ENCODE assay signal across 9 cellular contexts in genomic region chr9:27247756-27248155, GRCh38. TPM values are rescaled to one million over a fixed set of nuclear protein-coding genes. Genes with fewer than 3 reads are reported as not detected.
A peak's percentile ranks its signal among the peaks of the same experiment; 100 is the strongest.
DNase-seq lines count a peak whose midpoint lies in the region; ATAC-seq and TF ChIP-seq lines count a peak whose summit lies in the region.
"Had no signal": no experiment of that assay in that cellular context is flagged by ENCODE, and none has a peak within 500 bp of the region (broad histone marks: within the 10 kb centered on the region; RNA-seq: fewer than 3 reads in every experiment).

No MANE protein-coding gene starts in this region.

- no peak overlapping the region for H3K27ac ChIP-seq in OCI-LY1 (ENCODE audit: low read depth, low read length, poor library complexity, severe bottlenecking)
- no peak overlapping the region for H3K27ac ChIP-seq in dorsolateral prefrontal cortex
- no peak overlapping the region for H3K27ac ChIP-seq in mesendoderm (ENCODE audit: low read depth, low read length)
- H3K27ac ChIP-seq in CD8-positive, alpha-beta memory T cell (ENCODE audit: low read depth, low read length) = no peak overlapping the region
- H3K27ac ChIP-seq: skin epidermis had no signal

- no peaks in the 10 kb centered on the region for H3K4me1 Mint-ChIP-seq in CD8-positive, alpha-beta memory T cell

- H3K79me1 ChIP-seq in mesendoderm (ENCODE audit: low read length) = no peaks in the 10 kb centered on the region

- H3K36me3 Mint-ChIP-seq in CD8-positive, alpha-beta memory T cell = no peaks in the 10 kb centered on the region

- no peak overlapping the region for H4K5ac ChIP-seq in mesendoderm (ENCODE audit: low read length)

- H3K4ac ChIP-seq in mesendoderm (ENCODE audit: low read depth, low read length) = no peak overlapping the region

- peak; percentile 50 for DNase-seq in COLO829 (ENCODE audit: low spot score)
- peak in 1 of 10 donors; percentile 10 for DNase-seq in dorsolateral prefrontal cortex
- DNase-seq in mesendoderm = peak; percentile 64
- no peak for DNase-seq in CD8-positive, alpha-beta memory T cell
- DNase-seq in stimulated activated CD4-positive, alpha-beta T cell treated with anti-CD3 and anti-CD28 coated beads, Interleukin-4, amount 100 ng/mL, for 1 hour = no peak

- H4K8ac ChIP-seq in mesendoderm (ENCODE audit: low read depth, low read length) = no peak overlapping the region

- no peaks in the 10 kb centered on the region for H3K4me1 ChIP-seq in OCI-LY1 (ENCODE audit: insufficient read depth, low read length, severe bottlenecking)
- no peaks in the 10 kb centered on the region for H3K4me1 ChIP-seq in mesendoderm (ENCODE audit: control insufficient read depth, low read depth, low read length)
- H3K4me1 ChIP-seq in CD8-positive, alpha-beta memory T cell (ENCODE audit: insufficient read depth, low read length) = no peaks in the 10 kb centered on the region

- H3K36me3 ChIP-seq in OCI-LY1 (ENCODE audit: insufficient read depth, low read length) = no peaks in the 10 kb centered on the region
- no peaks in the 10 kb centered on the region for H3K36me3 ChIP-seq in mesendoderm (ENCODE audit: control insufficient read depth, insufficient read depth, low read length)
- no peaks in the 10 kb centered on the region for H3K36me3 ChIP-seq in CD8-positive, alpha-beta memory T cell (ENCODE audit: insufficient read depth, low read length)

- H2AK5ac ChIP-seq in mesendoderm (ENCODE audit: low read length) = no peak overlapping the region

- H3K4me3 ChIP-seq in OCI-LY1 (ENCODE audit: low read depth, low read length, poor library complexity, severe bottlenecking) (no peak overlapping the region), dorsolateral prefrontal cortex (no peak overlapping the region), mesendoderm (ENCODE audit: low read length) (no peak overlapping the region)
- no peak overlapping the region for H3K4me3 ChIP-seq in CD8-positive, alpha-beta memory T cell (ENCODE audit: low read length)
- H3K4me3 ChIP-seq: skin epidermis had no signal

- no peaks in the 10 kb centered on the region for H4K20me1 ChIP-seq in OCI-LY1 (ENCODE audit: insufficient read depth, low read length)

- no peak overlapping the region for H2BK5ac ChIP-seq in mesendoderm (ENCODE audit: low read length)

- peaks cover 0 to 4% (median 2%) of the 10 kb centered on the region in 5 donors for H3K9me3 Mint-ChIP-seq in CD8-positive, alpha-beta memory T cell

- no peak overlapping the region for H2AFZ ChIP-seq in OCI-LY1 (ENCODE audit: low read length)

- H3K27me3 ChIP-seq in OCI-LY1 (ENCODE audit: insufficient read depth, low read length) = no peaks in the 10 kb centered on the region
- no peaks in the 10 kb centered on the region for H3K27me3 ChIP-seq in dorsolateral prefrontal cortex
- H3K27me3 ChIP-seq in mesendoderm (ENCODE audit: insufficient read depth, low read length, poor library complexity) = no peaks in the 10 kb centered on the region
- no peaks in the 10 kb centered on the region for H3K27me3 ChIP-seq in CD8-positive, alpha-beta memory T cell (ENCODE audit: insufficient read depth, low read length, poor library complexity, severe bottlenecking)

- H2BK15ac ChIP-seq in mesendoderm (replicated peaks; ENCODE audit: low read depth) = no peak overlapping the region

- H3K27me3 Mint-ChIP-seq in CD8-positive, alpha-beta memory T cell = peaks cover 2 to 6% of the 10 kb centered on the region in 2 donors

- no peak overlapping the region for H3K56ac ChIP-seq in mesendoderm (ENCODE audit: low read length)

- WGBS in mesendoderm (ENCODE audit: extremely low coverage, insufficient coverage, low lambda C conversion rate) = no CpG with 5 or more reads among the region's 2 CpGs

- no peak overlapping the region for H3K4me3 Mint-ChIP-seq in CD8-positive, alpha-beta memory T cell

- H2BK120ac ChIP-seq in mesendoderm (ENCODE audit: low read depth, low read length) = no peak overlapping the region

- no peaks in the 10 kb centered on the region for H3F3A ChIP-seq in OCI-LY1 (ENCODE audit: insufficient read depth, low read length)

- H3K9ac ChIP-seq in OCI-LY1 (ENCODE audit: low read length) (no peak overlapping the region), mesendoderm (ENCODE audit: low read length) (no peak overlapping the region)

- CTCF ChIA-PET in CD8-positive, alpha-beta memory T cell (lab: Charles Lee) = no interaction called here

- H3K18ac ChIP-seq in mesendoderm (ENCODE audit: low read length) = no peak overlapping the region

- H3K9me3 ChIP-seq in OCI-LY1 (ENCODE audit: low read length) = no peaks in the 10 kb centered on the region
- H3K9me3 ChIP-seq in CD8-positive, alpha-beta memory T cell (ENCODE audit: low read length) = no peaks in the 10 kb centered on the region

- peak; percentile 71 for TF ChIP-seq CTCF in OCI-LY1 (IDR thresholded peaks at IDR 0.05; ENCODE audit: low read length)
- TF ChIP-seq CTCF in dorsolateral prefrontal cortex (IDR thresholded peaks at IDR 0.05 in 54 of 56, conservative IDR thresholded peaks at IDR 0.05 in 2 of 56; ENCODE audit: low read depth in 1 of 56, partially characterized antibody in 56 of 56) = peak in 55 of 56 donors; percentile 21 to 67 (median 52)

- POLR2A ChIA-PET in CD8-positive, alpha-beta memory T cell (lab: Charles Lee) = no interaction called here

- peak; percentile 87 for ATAC-seq in GM18909 (IDR thresholded peaks at IDR 0.05; ENCODE audit: poor library complexity, unreplicated experiment)
- ATAC-seq in HG03196 (IDR thresholded peaks at IDR 0.05; ENCODE audit: unreplicated experiment) = peak; percentile 86

- H3K27ac Mint-ChIP-seq in CD8-positive, alpha-beta memory T cell = no peak overlapping the region

- H3K9me2 ChIP-seq in OCI-LY1 (ENCODE audit: low read depth, low read length) = no peaks in the 10 kb centered on the region

- H3K23ac ChIP-seq in mesendoderm (ENCODE audit: low read length) = no peak overlapping the region

- H3K4me2 ChIP-seq in OCI-LY1 (ENCODE audit: low read length) (no peak overlapping the region), mesendoderm (ENCODE audit: low read length) (no peak overlapping the region)

- intact Hi-C loops in dorsolateral prefrontal cortex (cut with DNase I) = loop anchor here in 1 of 2 donors (10.0 kb wide), 1 partner anchor 297 kb away; no protein-coding TSS in a partner anchor

- no peaks in the 10 kb centered on the region for H3K79me2 ChIP-seq in OCI-LY1 (ENCODE audit: insufficient read depth, low read length)
- H3K79me2 ChIP-seq in mesendoderm (ENCODE audit: control insufficient read depth, insufficient read depth, low read length) = no peaks in the 10 kb centered on the region

RNA-seq across cellular contexts. Expression of gene EQTN, which starts 49.2 kb away (rescaled TPM):
- 1 to 10 TPM in 84 of 120 experiments, under 1 TPM in 23, not detected in 13; 0.54 to 6.9 (median 1.5) TPM for total RNA-seq in dorsolateral prefrontal cortex
- polyA plus RNA-seq in mesendoderm (2013, experiment 1 of 2) = not detected
- polyA plus RNA-seq in mesendoderm (2013, experiment 2 of 2) = not detected
- total RNA-seq in CD8-positive, alpha-beta memory T cell = not detected
- polyA plus RNA-seq in CD8-positive, alpha-beta memory T cell = not detected

Comparison
In these comparisons a context has a peak if more than half of its experiments do, and no peak if none do; other contexts are left out.
1. DNase-seq: peak in COLO829 (single experiment) and mesendoderm (single experiment); none in CD8-positive, alpha-beta memory T cell (0 of 5) and stimulated activated CD4-positive, alpha-beta T cell treated with anti-CD3 and anti-CD28 coated beads, Interleukin-4, amount 100 ng/mL, for 1 hour (single experiment).